ENCODE assay signal across 21 cellular contexts in genomic region chr4:151993521-151993920, GRCh38.
DNase-seq lines count a peak whose midpoint lies in the region; ATAC-seq, FAIRE-seq and TF ChIP-seq lines count a peak whose summit lies in the region.
"Had no signal": no experiment of that assay in that cellular context is flagged by ENCODE, and none has a peak within 500 bp of the region (broad histone marks: within the 10 kb centered on the region; RNA-seq: fewer than 3 reads in every experiment).

No MANE protein-coding gene starts in this region.

- H3K36me3 Mint-ChIP-seq in activated CD8-positive, alpha-beta T cell treated with anti-CD3 and anti-CD28 coated beads for 36 hours (ENCODE audit: low read depth), result no peaks in the 10 kb centered on the region
- H3K36me3 Mint-ChIP-seq in activated CD8-positive, alpha-beta T cell treated with anti-CD3 and anti-CD28 coated beads, Interleukin-2, amount 10 ng/mL, durations not matched to agents 7 days and 5 days (ENCODE audit: low read depth), result peaks cover 2% of the 10 kb centered on the region
- H3K36me3 Mint-ChIP-seq in CD8-positive, alpha-beta memory T cell, result peaks cover 0 to 14% (median 0%) of the 10 kb centered on the region in 3 donors
- no peaks in the 10 kb centered on the region for H3K36me3 Mint-ChIP-seq in naive thymus-derived CD8-positive, alpha-beta T cell

- no peak overlapping the region for H3K4me3 ChIP-seq in CD8-positive, alpha-beta memory T cell (ENCODE audit: low read length)
- no peak overlapping the region for H3K4me3 ChIP-seq in K562
- H3K4me3 ChIP-seq: PC-9 had no signal

- DNase-seq in activated CD8-positive, alpha-beta T cell treated with anti-CD3 and anti-CD28 coated beads for 36 hours, result peak; percentile 19
- DNase-seq in activated CD8-positive, alpha-beta T cell treated with anti-CD3 and anti-CD28 coated beads, Interleukin-2, amount 10 ng/mL, durations not matched to agents 7 days and 5 days, result no peak
- no peak for DNase-seq in CD8-positive, alpha-beta memory T cell
- DNase-seq in K562 (ENCODE audit: extremely low read depth in 1 of 4, low spot score in 3 of 4) (no peak), hypothalamus (lab: John Stamatoyannopoulos, UW) (no peak), HPDE6-E6E7 (ENCODE audit: extremely low spot score) (no peak), GM19238 (ENCODE audit: insufficient read length, low spot score) (no peak)
- peak in 2 of 10 donors; percentile 19 to 24 for DNase-seq in naive thymus-derived CD8-positive, alpha-beta T cell
- DNase-seq: 8988T, DMS53, HFFc6, NCI-H1436, NCI-H1930, NCI-H345, NCI-H524 treated with DMSO at 0.1 percent for 48 hours, PC-9, SIG-M5 had no signal

- in situ Hi-C loops in K562 (cut with MboI), result no loop called here

- no peak for TF ChIP-seq EP300 in K562 (IDR thresholded peaks at IDR 0.05; ENCODE audit: low read length)

- H3K4me1 Mint-ChIP-seq in activated CD8-positive, alpha-beta T cell treated with anti-CD3 and anti-CD28 coated beads for 36 hours (ENCODE audit: low read depth), result peaks cover 47% of the 10 kb centered on the region
- H3K4me1 Mint-ChIP-seq in activated CD8-positive, alpha-beta T cell treated with anti-CD3 and anti-CD28 coated beads, Interleukin-2, amount 10 ng/mL, durations not matched to agents 7 days and 5 days (ENCODE audit: low read depth), result peaks cover 47% of the 10 kb centered on the region
- peaks cover 68 to 85% (median 72%) of the 10 kb centered on the region in 3 donors for H3K4me1 Mint-ChIP-seq in CD8-positive, alpha-beta memory T cell
- peaks cover 44 to 72% (median 62%) of the 10 kb centered on the region in 4 donors for H3K4me1 Mint-ChIP-seq in naive thymus-derived CD8-positive, alpha-beta T cell

- H3K9me1 ChIP-seq in K562 (ENCODE audit: control insufficient read depth, insufficient read depth, low read length), result no peaks in the 10 kb centered on the region

- no peaks in the 10 kb centered on the region for H3K79me2 ChIP-seq in K562 (ENCODE audit: control insufficient read depth, insufficient read depth, low read length)

- POLR2A ChIA-PET in activated CD8-positive, alpha-beta T cell treated with anti-CD3 and anti-CD28 coated beads for 36 hours (lab: Charles Lee), result no interaction called here
- POLR2A ChIA-PET in activated CD8-positive, alpha-beta T cell treated with anti-CD3 and anti-CD28 coated beads, Interleukin-2, amount 10 ng/mL, durations not matched to agents 7 days and 5 days (lab: Charles Lee), result no interaction called here
- POLR2A ChIA-PET in CD8-positive, alpha-beta memory T cell (lab: Charles Lee), result no interaction called here
- POLR2A ChIA-PET in K562 (lab: Yijun Ruan, JAX), result no interaction called here
- POLR2A ChIA-PET in naive thymus-derived CD8-positive, alpha-beta T cell (lab: Charles Lee), result interaction anchor here (1.0 to 1.2 kb wide), 2 partner anchors 10 to 17 kb away, joined by 3 read pairs; no protein-coding TSS in a partner anchor

- peaks cover 53% of the 10 kb centered on the region for H3K4me1 ChIP-seq in CD8-positive, alpha-beta memory T cell (ENCODE audit: insufficient read depth, low read length)
- H3K4me1 ChIP-seq in K562 (replicated peaks in 1 of 2; ENCODE audit: control insufficient read depth in 2 of 2, insufficient read depth in 2 of 2, low read length in 2 of 2), result no peaks in the 10 kb centered on the region

- BruUV-seq in K562 (replicated peaks; lab: Mats Ljungman, UMichigan), result no TSS peak

- intact Hi-C loops in activated CD8-positive, alpha-beta T cell treated with anti-CD3 and anti-CD28 coated beads for 36 hours (cut with micrococcal nuclease), result no loop called here
- intact Hi-C loops in K562 (cut with micrococcal nuclease), result no loop called here

- TF ChIP-seq CTCF in activated CD8-positive, alpha-beta T cell treated with anti-CD3 and anti-CD28 coated beads for 36 hours (IDR thresholded peaks at IDR 0.05), result no peak
- no peak for TF ChIP-seq CTCF in K562 (IDR thresholded peaks at IDR 0.05 in 2 of 3, conservative IDR thresholded peaks at IDR 0.05 in 1 of 3; ENCODE audit: insufficient read depth in 2 of 3, low read depth in 1 of 3, low read length in 3 of 3)

- no peaks in the 10 kb centered on the region for H3K27me3 ChIP-seq in CD8-positive, alpha-beta memory T cell (ENCODE audit: insufficient read depth, low read length, poor library complexity, severe bottlenecking)
- H3K27me3 ChIP-seq in K562 (ENCODE audit: control insufficient read depth in 2 of 2, insufficient read depth in 2 of 2, low read length in 2 of 2), result peaks cover 0 to 8% of the 10 kb centered on the region in 2 experiments; a peak in 1 of 5 replicates

- H3K4me2 ChIP-seq in K562 (ENCODE audit: insufficient read depth, low read length), result no peak overlapping the region
- H3K4me2 ChIP-seq: PC-9 had no signal

- no peak overlapping the region for H2AFZ ChIP-seq in K562 (ENCODE audit: low read depth, low read length)
- H2AFZ ChIP-seq: PC-9 had no signal

- H3K27ac ChIP-seq in CD8-positive, alpha-beta memory T cell (ENCODE audit: low read depth, low read length), result no peak overlapping the region
- no peak overlapping the region for H3K27ac ChIP-seq in K562 (ENCODE audit: extremely low read depth, low read depth, low read length)
- H3K27ac ChIP-seq: PC-9, RWPE1 had no signal

- no peaks in the 10 kb centered on the region for H3K9me3 ChIP-seq in CD8-positive, alpha-beta memory T cell (ENCODE audit: low read length)
- no peaks in the 10 kb centered on the region for H3K9me3 ChIP-seq in K562 (replicated peaks; ENCODE audit: control insufficient read depth, insufficient read depth, low read depth, low read length)

- peak; percentile 40 for ATAC-seq in activated CD8-positive, alpha-beta T cell treated with anti-CD3 and anti-CD28 coated beads for 36 hours
- ATAC-seq in activated CD8-positive, alpha-beta T cell treated with anti-CD3 and anti-CD28 coated beads, Interleukin-2, amount 10 ng/mL, durations not matched to agents 7 days and 5 days, result no peak
- ATAC-seq in K562, result no peak
- no peak for ATAC-seq in naive thymus-derived CD8-positive, alpha-beta T cell

- no peak for TF ChIP-seq RAD21 in K562 (CRISPR knock-in tag; conservative IDR thresholded peaks at IDR 0.05 in 1 of 2, IDR thresholded peaks at IDR 0.05 in 1 of 2)

- TF ChIP-seq POLR2A in K562 (conservative IDR thresholded peaks at IDR 0.05), result no peak

- H4K20me1 ChIP-seq in K562 (replicated peaks; ENCODE audit: control insufficient read depth, insufficient read depth, low read length), result no peaks in the 10 kb centered on the region

- no peak overlapping the region for H3K27ac Mint-ChIP-seq in activated CD8-positive, alpha-beta T cell treated with anti-CD3 and anti-CD28 coated beads for 36 hours
- no peak overlapping the region for H3K27ac Mint-ChIP-seq in activated CD8-positive, alpha-beta T cell treated with anti-CD3 and anti-CD28 coated beads, Interleukin-2, amount 10 ng/mL, durations not matched to agents 7 days and 5 days
- H3K27ac Mint-ChIP-seq in CD8-positive, alpha-beta memory T cell, result peak overlapping the region in 5 of 8 donors; percentile 29 to 75 (median 74)
- peak overlapping the region in 8 of 10 donors; percentile 5 to 90 (median 72) for H3K27ac Mint-ChIP-seq in naive thymus-derived CD8-positive, alpha-beta T cell
- H3K27ac Mint-ChIP-seq: HFFc6 had no signal

- 3% methylated on average over 8 of the region's 8 CpGs for WGBS in K562 (ENCODE audit: insufficient coverage, low coverage, missing lambda C conversion rate)

- H3K9ac ChIP-seq in K562 (ENCODE audit: insufficient read depth in 1 of 2, low read depth in 2 of 2, low read length in 2 of 2), result no peak overlapping the region

- CTCF ChIA-PET in activated CD8-positive, alpha-beta T cell treated with anti-CD3 and anti-CD28 coated beads for 36 hours (lab: Charles Lee), result no interaction called here
- CTCF ChIA-PET in activated CD8-positive, alpha-beta T cell treated with anti-CD3 and anti-CD28 coated beads, Interleukin-2, amount 10 ng/mL, durations not matched to agents 7 days and 5 days (lab: Charles Lee), result interaction anchor here (0.7 kb wide), 1 partner anchor 227 kb away, joined by 3 read pairs; no protein-coding TSS in a partner anchor
- CTCF ChIA-PET in CD8-positive, alpha-beta memory T cell (lab: Charles Lee), result no interaction called here
- CTCF ChIA-PET in K562 (lab: Yijun Ruan, JAX; ENCODE audit: low intra/inter-chr PET ratio), result no interaction called here

- no peak for FAIRE-seq in K562 (lab: Jason Lieb, UNC)
- FAIRE-seq: GM12892, GM18507 had no signal

- H3K4me3 Mint-ChIP-seq in activated CD8-positive, alpha-beta T cell treated with anti-CD3 and anti-CD28 coated beads for 36 hours, result no peak overlapping the region
- H3K4me3 Mint-ChIP-seq in activated CD8-positive, alpha-beta T cell treated with anti-CD3 and anti-CD28 coated beads, Interleukin-2, amount 10 ng/mL, durations not matched to agents 7 days and 5 days, result no peak overlapping the region
- H3K4me3 Mint-ChIP-seq in CD8-positive, alpha-beta memory T cell, result peak overlapping the region in 6 of 7 donors; percentile 3 to 82 (median 40)
- H3K4me3 Mint-ChIP-seq in naive thymus-derived CD8-positive, alpha-beta T cell, result peak overlapping the region in 7 of 10 donors; percentile 12 to 81 (median 66)
- H3K4me3 Mint-ChIP-seq: HFFc6 had no signal

- no peaks in the 10 kb centered on the region for H3K36me3 ChIP-seq in CD8-positive, alpha-beta memory T cell (ENCODE audit: insufficient read depth, low read length)
- H3K36me3 ChIP-seq in K562 (ENCODE audit: control insufficient read depth, insufficient read depth, low read length), result no peaks in the 10 kb centered on the region

- H3K9me3 Mint-ChIP-seq in activated CD8-positive, alpha-beta T cell treated with anti-CD3 and anti-CD28 coated beads for 36 hours, result peaks cover 1% of the 10 kb centered on the region
- H3K9me3 Mint-ChIP-seq in activated CD8-positive, alpha-beta T cell treated with anti-CD3 and anti-CD28 coated beads, Interleukin-2, amount 10 ng/mL, durations not matched to agents 7 days and 5 days (ENCODE audit: insufficient read depth), result peaks cover 4% of the 10 kb centered on the region
- no peaks in the 10 kb centered on the region for H3K9me3 Mint-ChIP-seq in CD8-positive, alpha-beta memory T cell
- H3K9me3 Mint-ChIP-seq in naive thymus-derived CD8-positive, alpha-beta T cell, result no peaks in the 10 kb centered on the region
- H3K9me3 Mint-ChIP-seq: HFFc6 had no signal

- no peaks in the 10 kb centered on the region for H3K27me3 Mint-ChIP-seq in activated CD8-positive, alpha-beta T cell treated with anti-CD3 and anti-CD28 coated beads for 36 hours
- no peaks in the 10 kb centered on the region for H3K27me3 Mint-ChIP-seq in activated CD8-positive, alpha-beta T cell treated with anti-CD3 and anti-CD28 coated beads, Interleukin-2, amount 10 ng/mL, durations not matched to agents 7 days and 5 days (ENCODE audit: low read depth)
- H3K27me3 Mint-ChIP-seq in CD8-positive, alpha-beta memory T cell, result no peaks in the 10 kb centered on the region
- no peaks in the 10 kb centered on the region for H3K27me3 Mint-ChIP-seq in naive thymus-derived CD8-positive, alpha-beta T cell
- H3K27me3 Mint-ChIP-seq: CD4-positive, CD25-positive, alpha-beta regulatory T cell had no signal

TF ChIP-seq in K562, 482 proteins besides CTCF, POLR2A, EP300 and RAD21 (continues in another document):
- TF ChIP-seq ETV5 (CRISPR knock-in tag; IDR thresholded peaks at IDR 0.05; ENCODE audit: low read depth) (no peak), RBM14 (IDR thresholded peaks at IDR 0.05; ENCODE audit: borderline replicate concordance, insufficient read depth, low read depth, low read length) (no peak), NFIC (IDR thresholded peaks at IDR 0.05) (peak; percentile 14; the same call in 1 of the 2 replicates)

Comparison
In these comparisons a context has a peak if more than half of its experiments do, and no peak if none do; other contexts are left out.
1. H3K27ac Mint-ChIP-seq: peak in CD8-positive, alpha-beta memory T cell (5 of 8) and naive thymus-derived CD8-positive, alpha-beta T cell (8 of 10); none in activated CD8-positive, alpha-beta T cell treated with anti-CD3 and anti-CD28 coated beads for 36 hours (single experiment) and activated CD8-positive, alpha-beta T cell treated with anti-CD3 and anti-CD28 coated beads, Interleukin-2, amount 10 ng/mL, durations not matched to agents 7 days and 5 days (single experiment).
2. H3K4me3 Mint-ChIP-seq: peak in CD8-positive, alpha-beta memory T cell (6 of 7) and naive thymus-derived CD8-positive, alpha-beta T cell (7 of 10); none in activated CD8-positive, alpha-beta T cell treated with anti-CD3 and anti-CD28 coated beads for 36 hours (single experiment) and activated CD8-positive, alpha-beta T cell treated with anti-CD3 and anti-CD28 coated beads, Interleukin-2, amount 10 ng/mL, durations not matched to agents 7 days and 5 days (single experiment).